17 cellular contexts compared by ENCODE assay signal in the genomic region with DNA sequence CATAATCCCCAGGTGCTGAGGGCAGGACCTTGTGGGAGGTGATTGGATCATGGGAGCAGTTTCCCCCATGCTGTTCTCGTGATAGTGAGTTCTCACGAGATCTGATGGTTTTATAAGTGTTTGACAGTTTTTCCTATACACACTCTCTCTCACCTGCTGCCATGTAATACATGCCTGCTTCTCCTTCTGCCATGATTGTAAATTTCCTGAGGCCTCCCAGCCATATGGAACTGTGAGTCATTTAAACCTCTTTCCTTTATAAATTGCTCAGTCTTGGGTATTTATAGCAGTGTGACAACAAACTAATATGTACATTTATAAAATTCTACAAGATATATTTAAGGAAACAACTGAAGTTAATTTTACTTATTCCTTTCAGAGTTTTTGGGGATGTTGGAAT.
A peak's percentile ranks its signal among the peaks of the same experiment; 100 is the strongest.
DNase-seq lines count a peak whose midpoint lies in the region; ATAC-seq and TF ChIP-seq lines count a peak whose summit lies in the region.
"Had no signal": no experiment of that assay in that cellular context is flagged by ENCODE, and none has a peak within 500 bp of the region (broad histone marks: within the 10 kb centered on the region; RNA-seq: fewer than 3 reads in every experiment).

No MANE protein-coding gene starts in this region.

- no peak overlapping the region for H3K23ac ChIP-seq in IMR-90 (ENCODE audit: low read depth, low read length)

- BruUV-seq in IMR-90 (replicated peaks; lab: Mats Ljungman, UMichigan) = no TSS peak

- no peaks in the 10 kb centered on the region for H3K9me1 ChIP-seq in IMR-90 (ENCODE audit: insufficient read depth, low read length)

- H3K9ac ChIP-seq in IMR-90 (ENCODE audit: low read depth, low read length) = no peak overlapping the region
- H3K9ac ChIP-seq: BLaER1 treated with 17β-estradiol and CSF1 and Interleukin-3, amounts not matched to agents 10 nM and 100 nM had no signal

- H3K14ac ChIP-seq in IMR-90 (replicated peaks; ENCODE audit: low read depth, low read length) = no peak overlapping the region

- H4K20me1 ChIP-seq in IMR-90 (ENCODE audit: insufficient read depth, low read length) = no peaks in the 10 kb centered on the region
- H4K20me1 ChIP-seq: BLaER1 treated with 17β-estradiol and CSF1 and Interleukin-3, amounts not matched to agents 10 nM and 100 nM had no signal

- POLR2A ChIA-PET in IMR-90 (lab: Charles Lee; ENCODE audit: unreplicated experiment) = no interaction called here

- TF ChIP-seq CTCF in IMR-90 (conservative IDR thresholded peaks at IDR 0.05; ENCODE audit: low read depth, low read length) (no peak), nephron progenitor cell (IDR thresholded peaks at IDR 0.05) (no peak)

- no peaks in the 10 kb centered on the region for H3K9me3 Mint-ChIP-seq in nephron progenitor cell
- H3K9me3 Mint-ChIP-seq: CD4-positive, alpha-beta T cell had no signal

- in situ Hi-C loops in IMR-90 (cut with MboI; ENCODE audit: low sequenced_read_pairs) = no loop called here

- no peak overlapping the region for H4K91ac ChIP-seq in IMR-90 (ENCODE audit: insufficient read depth, low read depth, low read length)

- no CpG with 5 or more reads among the region's 2 CpGs for WGBS in IMR-90 (ENCODE audit: extremely low coverage in 2 of 2, insufficient read length in 1 of 2), 2 experiments

- peak overlapping the region; percentile 42 for H2BK5ac ChIP-seq in IMR-90 (ENCODE audit: low read depth, low read length, poor library complexity, severe bottlenecking)

- H3K4me2 ChIP-seq in IMR-90 (ENCODE audit: low read depth, low read length) = no peak overlapping the region
- H3K4me2 ChIP-seq: BLaER1 treated with 17β-estradiol and CSF1 and Interleukin-3, amounts not matched to agents 10 nM and 100 nM; PC-9 had no signal

- no peak overlapping the region for H2AFZ ChIP-seq in IMR-90 (replicated peaks; ENCODE audit: low read length, poor library complexity)
- H2AFZ ChIP-seq: PC-9 had no signal

- CTCF ChIA-PET in IMR-90 (lab: Yijun Ruan, JAX) = no interaction called here

- peaks cover 33% of the 10 kb centered on the region for H3K4me1 Mint-ChIP-seq in nephron progenitor cell

- ATAC-seq in IMR-90 (ENCODE audit: low read depth) = no peak
- ATAC-seq in HG02642 (IDR thresholded peaks at IDR 0.05; ENCODE audit: poor library complexity, unreplicated experiment) = no peak
- ATAC-seq in HG03108 (IDR thresholded peaks at IDR 0.05; ENCODE audit: unreplicated experiment) = no peak
- ATAC-seq: Right ventricle myocardium inferior had no signal

- no peak overlapping the region for H3K4me3 ChIP-seq in IMR-90 (ENCODE audit: insufficient read depth, low read depth, low read length)
- H3K4me3 ChIP-seq: BLaER1 treated with 17β-estradiol and CSF1 and Interleukin-3, amounts not matched to agents 10 nM and 100 nM; PC-9 had no signal

- TF ChIP-seq POLR2A in IMR-90 (IDR thresholded peaks at IDR 0.05; ENCODE audit: low read depth, low read length) = no peak

- DNase-seq in ELR (ENCODE audit: low read depth) (peak; percentile 4), IMR-90 (no peak), dermis blood vessel endothelial cell (peak; percentile 32), nephron progenitor cell (no peak), NCI-H1105 treated with DMSO at 0.1 percent for 48 hours (lab: John Stamatoyannopoulos, UW) (no peak)
- DNase-seq: CD4-positive, alpha-beta T cell; KG1; MM.1S; NCI-H1417; NCI-H1694; NCI-H2029 treated with DMSO at 0.1 percent for 48 hours; NK-92 treated with Interleukin-12 subunit alpha and Interleukin-12 subunit beta, amount 100 ng/mL, for 24 hours; PC-9 had no signal

- no peak overlapping the region for H2AK5ac ChIP-seq in IMR-90 (ENCODE audit: low read depth, low read length)

- no peaks in the 10 kb centered on the region for H3K27me3 ChIP-seq in IMR-90 (ENCODE audit: control insufficient read depth, insufficient read depth, low read length)
- H3K27me3 ChIP-seq: BLaER1 treated with 17β-estradiol and CSF1 and Interleukin-3, amounts not matched to agents 10 nM and 100 nM had no signal

- no peak overlapping the region for H2BK120ac ChIP-seq in IMR-90 (ENCODE audit: low read depth, low read length)

- peak overlapping the region; percentile 28; the same call in 1 of the 2 replicates for H3K18ac ChIP-seq in IMR-90 (ENCODE audit: low read depth, low read length)

- intact Hi-C loops in IMR-90 (cut with micrococcal nuclease) = no loop called here

- no peak overlapping the region for H4K5ac ChIP-seq in IMR-90 (ENCODE audit: low read depth, low read length)

- H3K4ac ChIP-seq in IMR-90 (ENCODE audit: low read depth, low read length) = no peak overlapping the region; the same call in 1 of the 2 replicates

- H2BK15ac ChIP-seq in IMR-90 (ENCODE audit: low read depth, low read length) = peak overlapping the region; percentile 55; the same call in 1 of the 3 replicates

- H2AK9ac ChIP-seq in IMR-90 (replicated peaks; ENCODE audit: low read depth, low read length, poor library complexity) = no peak overlapping the region

- H4K8ac ChIP-seq in IMR-90 (ENCODE audit: low read depth in 2 of 2, low read length in 2 of 2) = no peak overlapping the region

- H3K9me3 ChIP-seq in IMR-90 (ENCODE audit: control insufficient read depth, insufficient read depth, low read length) = no peaks in the 10 kb centered on the region
- H3K9me3 ChIP-seq: BLaER1 treated with 17β-estradiol and CSF1 and Interleukin-3, amounts not matched to agents 10 nM and 100 nM had no signal

- H3K27me3 Mint-ChIP-seq in nephron progenitor cell (ENCODE audit: low read depth, poor library complexity) = peaks cover 8% of the 10 kb centered on the region
- H3K27me3 Mint-ChIP-seq: CD4-positive, alpha-beta T cell had no signal

- H3K56ac ChIP-seq in IMR-90 (ENCODE audit: extremely low read depth, insufficient read depth, low read length) = no peak overlapping the region

- dilution Hi-C loops in IMR-90 (cut with HindIII; ENCODE audit: low sequenced_read_pairs, unreplicated experiment) = no loop called here

- no peak overlapping the region; the same call in 1 of the 2 replicates for H2BK20ac ChIP-seq in IMR-90 (ENCODE audit: low read depth, low read length)

- H3K36me3 Mint-ChIP-seq in nephron progenitor cell (ENCODE audit: low read depth) = no peaks in the 10 kb centered on the region

- H3K79me1 ChIP-seq in IMR-90 (ENCODE audit: low read depth in 1 of 2, low read length in 2 of 2) = no peaks in the 10 kb centered on the region

- H3K27ac Mint-ChIP-seq in nephron progenitor cell = peak overlapping the region; percentile 66
- H3K27ac Mint-ChIP-seq: CD4-positive, alpha-beta T cell had no signal

- no peak for TF ChIP-seq RAD21 in IMR-90 (IDR thresholded peaks at IDR 0.05; ENCODE audit: low read length)

- H3K36me3 ChIP-seq in IMR-90 (ENCODE audit: control insufficient read depth, insufficient read depth, low read length) = no peaks in the 10 kb centered on the region
- H3K36me3 ChIP-seq: BLaER1 treated with 17β-estradiol and CSF1 and Interleukin-3, amounts not matched to agents 10 nM and 100 nM had no signal

- no peak overlapping the region for H3K4me3 Mint-ChIP-seq in nephron progenitor cell
- H3K4me3 Mint-ChIP-seq: CD4-positive, alpha-beta T cell had no signal

- H3K27ac ChIP-seq in IMR-90 (ENCODE audit: insufficient read depth, low read length) = no peak overlapping the region
- H3K27ac ChIP-seq: BLaER1 treated with 17β-estradiol and CSF1 and Interleukin-3, amounts not matched to agents 10 nM and 100 nM; PC-9 had no signal

- H3K4me1 ChIP-seq in IMR-90 (ENCODE audit: control insufficient read depth, insufficient read depth, low read length) = no peaks in the 10 kb centered on the region; the same call in 1 of the 2 replicates

TF ChIP-seq in IMR-90, 13 proteins besides CTCF, POLR2A, EP300 and RAD21:
- TF ChIP-seq CEBPB (IDR thresholded peaks at IDR 0.05; ENCODE audit: low read depth, low read length) (no peak), BHLHE40 (IDR thresholded peaks at IDR 0.05; ENCODE audit: low read depth, low read length) (no peak), MAZ (IDR thresholded peaks at IDR 0.05; ENCODE audit: borderline replicate concordance, low read depth, low read length) (no peak), SMC3 (IDR thresholded peaks at IDR 0.05; ENCODE audit: low read depth, low read length) (no peak), CHD1 (IDR thresholded peaks at IDR 0.05; ENCODE audit: low read depth, low read length) (no peak), RCOR1 (IDR thresholded peaks at IDR 0.05; ENCODE audit: insufficient replicate concordance, low read length) (no peak), NFE2L2 (IDR thresholded peaks at IDR 0.05; ENCODE audit: low read depth, low read length) (no peak), RFX5 (IDR thresholded peaks at IDR 0.05; ENCODE audit: low read depth, low read length) (no peak), MAFK (IDR thresholded peaks at IDR 0.05; ENCODE audit: low read depth, low read length) (no peak), MXI1 (IDR thresholded peaks at IDR 0.05; ENCODE audit: borderline replicate concordance, low read depth, low read length) (no peak), FOS (IDR thresholded peaks at IDR 0.05; ENCODE audit: low read depth, low read length) (no peak)
- TF ChIP-seq, protein P1, sequence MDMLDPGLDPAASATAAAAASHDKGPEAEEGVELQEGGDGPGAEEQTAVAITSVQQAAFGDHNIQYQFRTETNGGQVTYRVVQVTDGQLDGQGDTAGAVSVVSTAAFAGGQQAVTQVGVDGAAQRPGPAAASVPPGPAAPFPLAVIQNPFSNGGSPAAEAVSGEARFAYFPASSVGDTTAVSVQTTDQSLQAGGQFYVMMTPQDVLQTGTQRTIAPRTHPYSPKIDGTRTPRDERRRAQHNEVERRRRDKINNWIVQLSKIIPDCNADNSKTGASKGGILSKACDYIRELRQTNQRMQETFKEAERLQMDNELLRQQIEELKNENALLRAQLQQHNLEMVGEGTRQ (IDR thresholded peaks at IDR 0.05; ENCODE audit: low read depth, low read length) = no peak

Comparison
In these comparisons a context has a peak if more than half of its experiments do, and no peak if none do; other contexts are left out.
1. DNase-seq: peak in ELR (single experiment) and dermis blood vessel endothelial cell (single experiment); none in IMR-90 (single experiment), nephron progenitor cell (single experiment) and NCI-H1105 treated with DMSO at 0.1 percent for 48 hours (single experiment).